Comparison of ENCODE assay signal across 13 cellular contexts in genomic region chr6:11380549-11380948, GRCh38.
DNase-seq lines count a peak whose midpoint lies in the region; ATAC-seq and TF ChIP-seq lines count a peak whose summit lies in the region.
"Had no signal": no experiment of that assay in that cellular context is flagged by ENCODE, and none has a peak within 500 bp of the region (broad histone marks: within the 10 kb centered on the region; RNA-seq: fewer than 3 reads in every experiment).

No MANE protein-coding gene starts in this region.

- H3K9me3 ChIP-seq in DND-41 (ENCODE audit: insufficient read depth, low read length, severe bottlenecking) (no peaks in the 10 kb centered on the region), neutrophil (no peaks in the 10 kb centered on the region)
- H3K9me3 ChIP-seq: gastroesophageal sphincter had no signal

- no peak overlapping the region for H3K27ac Mint-ChIP-seq in activated naive CD8-positive, alpha-beta T cell treated with anti-CD3 and anti-CD28 coated beads, Interleukin-2, amount 50 U/mL, for 24 hours
- H3K27ac Mint-ChIP-seq: progenitor cell of endocrine pancreas had no signal

- ATAC-seq in DND-41 (ENCODE audit: insufficient read depth, low read depth), result no peak
- no peak for ATAC-seq in activated naive CD8-positive, alpha-beta T cell treated with anti-CD3 and anti-CD28 coated beads, Interleukin-2, amount 50 U/mL, for 24 hours
- ATAC-seq: gastroesophageal sphincter had no signal

- no peaks in the 10 kb centered on the region for H3K36me3 ChIP-seq in DND-41 (ENCODE audit: insufficient read depth, low read length)
- peaks cover 15% of the 10 kb centered on the region for H3K36me3 ChIP-seq in neutrophil
- H3K36me3 ChIP-seq: gastroesophageal sphincter had no signal

- peak overlapping the region; percentile 93; the same call in 1 of the 2 replicates for H3K4me2 ChIP-seq in DND-41 (ENCODE audit: insufficient read depth, low read length)

- H3K36me3 Mint-ChIP-seq in activated naive CD8-positive, alpha-beta T cell treated with anti-CD3 and anti-CD28 coated beads, Interleukin-2, amount 50 U/mL, for 24 hours (ENCODE audit: low read depth), result peaks cover 37% of the 10 kb centered on the region

- no peak overlapping the region for H3K4me3 ChIP-seq in DND-41 (ENCODE audit: low read depth in 1 of 2, low read length in 2 of 2)
- H3K4me3 ChIP-seq in neutrophil (ENCODE audit: low read depth in 1 of 2, low read length in 1 of 2), result peak overlapping the region; percentile 83 to 86
- H3K4me3 ChIP-seq: gastroesophageal sphincter had no signal

- no peak overlapping the region for H3K27ac ChIP-seq in DND-41 (ENCODE audit: low read length)
- peak overlapping the region; percentile 99 for H3K27ac ChIP-seq in neutrophil
- H3K27ac ChIP-seq: gastroesophageal sphincter, RWPE1 had no signal

- H3K27me3 ChIP-seq in DND-41 (ENCODE audit: insufficient read depth, low read length, poor library complexity), result no peaks in the 10 kb centered on the region
- H3K27me3 ChIP-seq in neutrophil, result no peaks in the 10 kb centered on the region
- H3K27me3 ChIP-seq: gastroesophageal sphincter had no signal

- H4K20me1 ChIP-seq in DND-41 (ENCODE audit: insufficient read depth, low read length), result no peaks in the 10 kb centered on the region

- H3K9me3 Mint-ChIP-seq in activated naive CD8-positive, alpha-beta T cell treated with anti-CD3 and anti-CD28 coated beads, Interleukin-2, amount 50 U/mL, for 24 hours, result no peaks in the 10 kb centered on the region

- DNase-seq in DND-41 (no peak), Kasumi-1 (lab: John Stamatoyannopoulos, UW) (no peak), islet precursor cell (no peak)
- DNase-seq in activated naive CD8-positive, alpha-beta T cell treated with anti-CD3 and anti-CD28 coated beads, Interleukin-2, amount 50 U/mL, for 24 hours, result no peak
- no peak for DNase-seq in central memory CD4-positive, alpha-beta T cell
- DNase-seq: activated CD8-positive, alpha-beta memory T cell treated with anti-CD3 and anti-CD28 coated beads for 24 hours; cerebellar nuclear complex; NCI-H2081 had no signal

- no peak overlapping the region for H2AFZ ChIP-seq in DND-41 (ENCODE audit: low read depth, low read length)

- no peaks in the 10 kb centered on the region for H3K27me3 Mint-ChIP-seq in activated naive CD8-positive, alpha-beta T cell treated with anti-CD3 and anti-CD28 coated beads, Interleukin-2, amount 50 U/mL, for 24 hours

- no peak for TF ChIP-seq RAD21 in Ishikawa (IDR thresholded peaks at IDR 0.05; ENCODE audit: low read depth)

- H3K4me1 Mint-ChIP-seq in activated naive CD8-positive, alpha-beta T cell treated with anti-CD3 and anti-CD28 coated beads, Interleukin-2, amount 50 U/mL, for 24 hours, result peaks cover 57% of the 10 kb centered on the region

- no peak overlapping the region for H3K9ac ChIP-seq in DND-41 (ENCODE audit: low read depth, low read length)

- peak overlapping the region; percentile 87 for H3K4me3 Mint-ChIP-seq in activated naive CD8-positive, alpha-beta T cell treated with anti-CD3 and anti-CD28 coated beads, Interleukin-2, amount 50 U/mL, for 24 hours

- TF ChIP-seq CTCF in DND-41 (IDR thresholded peaks at IDR 0.05; ENCODE audit: borderline replicate concordance, extremely low read depth, low read length, poor library complexity, severe bottlenecking) (no peak), neutrophil (IDR thresholded peaks at IDR 0.05) (no peak)

- TF ChIP-seq EP300 in Ishikawa (IDR thresholded peaks at IDR 0.05; ENCODE audit: borderline replicate concordance), result no peak

- peaks cover 16% of the 10 kb centered on the region; the same call in 1 of the 2 replicates for H3K79me2 ChIP-seq in DND-41 (ENCODE audit: insufficient read depth, low read length)

- peaks cover 28% of the 10 kb centered on the region for H3K4me1 ChIP-seq in DND-41 (ENCODE audit: insufficient read depth, low read length)
- H3K4me1 ChIP-seq in neutrophil (ENCODE audit: control insufficient read depth in 1 of 2, insufficient read depth in 1 of 2, low read depth in 1 of 2, low read length in 1 of 2), result peaks cover 67 to 71% of the 10 kb centered on the region in 2 experiments
- H3K4me1 ChIP-seq: gastroesophageal sphincter had no signal

TF ChIP-seq in Ishikawa, 13 proteins besides CTCF, POLR2A, EP300 and RAD21:
- peak; percentile 41; the same call in 1 of the 2 replicates for TF ChIP-seq USF1 (IDR thresholded peaks at IDR 0.05)
- TF ChIP-seq EGR1 (IDR thresholded peaks at IDR 0.05), result no peak

Comparison
In these comparisons a context has a peak if more than half of its experiments do, and no peak if none do; other contexts are left out.
1. H3K4me3 ChIP-seq: peak in neutrophil (2 of 2); none in DND-41 (0 of 2).